8 cellular contexts compared by ENCODE assay signal in genomic region chr5:56816546-56817081, GRCh38. TPM values are rescaled to one million over a fixed set of nuclear protein-coding genes. Genes with fewer than 3 reads are reported as not detected.
DNase-seq lines count a peak whose midpoint lies in the region; ATAC-seq, FAIRE-seq and TF ChIP-seq lines count a peak whose summit lies in the region.

No MANE protein-coding gene starts in this region.

- peaks cover 16% of the 10 kb centered on the region for H3K36me3 Mint-ChIP-seq in CD8-positive, alpha-beta T cell

- H3K27ac Mint-ChIP-seq in CD8-positive, alpha-beta T cell: peak overlapping the region; percentile 89

- peaks cover 31% of the 10 kb centered on the region for H3K4me1 ChIP-seq in CD8-positive, alpha-beta T cell (ENCODE audit: insufficient read depth, low read length)
- peaks cover 0 to 40% (median 0%) of the 10 kb centered on the region in 3 donors for H3K4me1 ChIP-seq in gastroesophageal sphincter

- peak overlapping the region; percentile 61 for H3K4me3 ChIP-seq in CD8-positive, alpha-beta T cell (ENCODE audit: low read depth, low read length)
- peak overlapping the region; percentile 59 to 91 for H3K4me3 ChIP-seq in gastroesophageal sphincter

- no peaks in the 10 kb centered on the region for H3K27me3 Mint-ChIP-seq in CD8-positive, alpha-beta T cell (ENCODE audit: low read depth)

- no peaks in the 10 kb centered on the region for H3K9me3 Mint-ChIP-seq in CD8-positive, alpha-beta T cell

- POLR2A ChIA-PET in CD8-positive, alpha-beta T cell (lab: Charles Lee): no interaction called here

- CTCF ChIA-PET in CD8-positive, alpha-beta T cell (lab: Charles Lee): interaction anchor here (1.6 kb wide), 1 partner anchor 10 kb away, joined by 4 read pairs; no protein-coding TSS in a partner anchor

- H3K4me1 Mint-ChIP-seq in CD8-positive, alpha-beta T cell (ENCODE audit: low read depth): peaks cover 45% of the 10 kb centered on the region

- FAIRE-seq in urothelium cell line (lab: Jason Lieb, UNC): no peak

- peak overlapping the region; percentile 74 for H3K27ac ChIP-seq in CD8-positive, alpha-beta T cell (ENCODE audit: low read depth, low read length)
- H3K27ac ChIP-seq in gastroesophageal sphincter: peak overlapping the region; percentile 15 to 94 (median 94)

- H3K9me3 ChIP-seq in CD8-positive, alpha-beta T cell (ENCODE audit: low read length): no peaks in the 10 kb centered on the region
- H3K9me3 ChIP-seq in gastroesophageal sphincter: no peaks in the 10 kb centered on the region

- no peak for TF ChIP-seq CTCF in CD8-positive, alpha-beta T cell (IDR thresholded peaks at IDR 0.05)
- TF ChIP-seq CTCF in gastroesophageal sphincter (IDR thresholded peaks at IDR 0.05): no peak

- peak in 6 of 7 experiments; percentile 43 to 75 (median 53) for DNase-seq in CD8-positive, alpha-beta T cell
- DNase-seq in GM19238 (ENCODE audit: insufficient read length, low spot score) (peak; percentile 51), RPMI7951 (ENCODE audit: low read depth) (peak; percentile 81), nucleus accumbens (lab: John Stamatoyannopoulos, UW) (peak in 38 of 56 donors; percentile 5 to 73 (median 44)), urothelium cell line (ENCODE audit: low spot score) (peak; percentile 60)
- DNase-seq in activated naive CD4-positive, alpha-beta T cell (lab: John Stamatoyannopoulos, UW): peak; percentile 6 to 38 (median 18)

- no peaks in the 10 kb centered on the region for H3K27me3 ChIP-seq in CD8-positive, alpha-beta T cell (ENCODE audit: insufficient read depth, low read length)
- H3K27me3 ChIP-seq in gastroesophageal sphincter: no peaks in the 10 kb centered on the region

- no peaks in the 10 kb centered on the region for H3K36me3 ChIP-seq in CD8-positive, alpha-beta T cell (ENCODE audit: insufficient read depth, low read length)
- no peaks in the 10 kb centered on the region for H3K36me3 ChIP-seq in gastroesophageal sphincter

- intact Hi-C loops in CD8-positive, alpha-beta T cell (cut with DNase I, micrococcal nuclease): loop anchor here (1.0 to 10.0 kb wide), 12 partner anchors 22 to 1648 kb away; partner anchors contain the start of genes DHX29 (in 2 of the 2), MTREX (in 2 of the 2), PLK2 (in 2 of the 2) and SLC38A9 (in 2 of the 2)

- peak overlapping the region; percentile 90 for H3K4me3 Mint-ChIP-seq in CD8-positive, alpha-beta T cell

- peak; percentile 13 for ATAC-seq in CD8-positive, alpha-beta T cell
- ATAC-seq in HG03342 (IDR thresholded peaks at IDR 0.05; ENCODE audit: unreplicated experiment): peak; percentile 38
- ATAC-seq in gastroesophageal sphincter: peak; percentile 39

- TF ChIP-seq EP300 in gastroesophageal sphincter (IDR thresholded peaks at IDR 0.05): no peak

- TF ChIP-seq POLR2A in gastroesophageal sphincter (IDR thresholded peaks at IDR 0.05): no peak

- WGBS in gastroesophageal sphincter (ENCODE audit: low coverage in 1 of 2), 2 donors: 0% methylated on average over 3 to 12 of the region's 43 CpGs

RNA-seq across cellular contexts. Expression of gene MAP3K1, which starts 1.3 kb away (rescaled TPM):
- 10 to 100 TPM; 19.1 TPM for total RNA-seq in CD8-positive, alpha-beta T cell
- total RNA-seq in RPMI7951 (2014; rRNA removed; shearing (Covaris generic)): 12.1 and 14.2 TPM in 2 replicates
- 10 to 100 TPM in 2 of 4 donors, 1 to 10 TPM in 2; 7.6 to 16.0 (median 9.7) TPM for total RNA-seq in gastroesophageal sphincter

Comparison
In these comparisons a context has a peak if more than half of its experiments do, and no peak if none do; other contexts are left out.
1. Peak in every context shown above with its lines: DNase-seq, ATAC-seq, H3K4me3 ChIP-seq and H3K27ac ChIP-seq.
2. DNase-seq: peak in every context shown above with its lines; median percentile 81 in RPMI7951; 60 in urothelium cell line; 53 in CD8-positive, alpha-beta T cell; 51 in GM19238; 44 in nucleus accumbens; 18 in activated naive CD4-positive, alpha-beta T cell.